29 cellular contexts compared by ENCODE assay signal in the genomic region with DNA sequence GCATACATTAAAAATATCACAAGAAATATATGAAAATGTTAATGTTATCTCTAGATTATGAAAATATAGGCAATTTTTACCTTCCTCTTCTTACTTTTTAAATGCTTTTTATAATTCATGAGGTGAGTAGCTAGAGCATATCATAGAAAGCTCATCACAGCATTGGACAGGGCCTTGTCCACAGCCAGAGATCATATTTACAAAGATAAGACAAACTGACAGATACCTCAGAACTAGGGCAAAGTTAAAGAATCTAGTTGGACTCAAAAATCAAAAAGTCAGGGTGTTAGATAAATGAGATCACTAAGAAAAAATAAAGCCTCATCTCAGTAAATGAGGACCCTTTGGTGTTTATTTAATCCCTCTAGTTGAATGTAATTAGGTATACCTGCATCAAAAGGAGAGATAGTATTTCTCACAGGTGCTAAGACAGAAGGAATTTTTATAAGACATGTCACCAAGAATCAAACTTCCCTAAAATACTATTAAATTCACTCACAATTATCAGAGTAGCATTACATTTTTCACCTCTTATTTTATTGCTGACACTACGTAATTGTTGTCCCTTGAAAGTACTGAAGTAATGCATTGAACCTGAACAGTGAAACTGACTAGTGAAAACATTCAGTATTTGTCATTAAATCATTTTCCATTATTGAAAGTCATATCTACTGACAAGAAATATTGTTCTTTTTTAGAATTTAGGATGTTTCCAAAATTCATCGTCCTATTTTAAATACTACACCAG. TPM values are rescaled to one million over a fixed set of nuclear protein-coding genes. Genes with fewer than 3 reads are reported as not detected.
"Had no signal": no experiment of that assay in that cellular context is flagged by ENCODE, and none has a peak within 500 bp of the region (broad histone marks: within the 10 kb centered on the region; RNA-seq: fewer than 3 reads in every experiment).

No MANE protein-coding gene starts in this region.

- ATAC-seq: activated naive CD4-positive, alpha-beta T cell treated with anti-CD3 and anti-CD28 coated beads, Interleukin-2, amount 50 U/mL, for 72 hours; activated naive CD8-positive, alpha-beta T cell treated with anti-CD3 and anti-CD28 coated beads, Interleukin-2, amount 50 U/mL, for 24 hours; activated T-cell treated with anti-CD3 and anti-CD28 coated beads, Interleukin-2, amount 50 U/mL, for 4 hours; T-cell had no signal

- H3K27ac Mint-ChIP-seq: activated CD4-positive, alpha-beta memory T cell treated with anti-CD3 and anti-CD28 coated beads for 36 hours; activated CD4-positive, alpha-beta T cell treated with anti-CD3 and anti-CD28 coated beads, Interleukin-2, amount 10 ng/mL, durations not matched to agents 7 days and 5 days; activated naive CD4-positive, alpha-beta T cell treated with anti-CD3 and anti-CD28 coated beads, Interleukin-2, amount 50 U/mL, for 72 hours; activated naive CD8-positive, alpha-beta T cell treated with anti-CD3 and anti-CD28 coated beads, Interleukin-2, amount 50 U/mL, for 24 hours; brain; T-cell had no signal

- H3K36me3 ChIP-seq: Peyer's patch, SJSA1 had no signal

- H3K36me3 Mint-ChIP-seq: activated CD4-positive, alpha-beta memory T cell treated with anti-CD3 and anti-CD28 coated beads for 36 hours; activated naive CD4-positive, alpha-beta T cell treated with anti-CD3 and anti-CD28 coated beads, Interleukin-2, amount 50 U/mL, for 72 hours; brain; T-cell had no signal

- H3K4me1 Mint-ChIP-seq: activated CD4-positive, alpha-beta T cell treated with anti-CD3 and anti-CD28 coated beads, Interleukin-2, amount 10 ng/mL, durations not matched to agents 7 days and 5 days; activated naive CD8-positive, alpha-beta T cell treated with anti-CD3 and anti-CD28 coated beads, Interleukin-2, amount 50 U/mL, for 24 hours; brain; T-cell had no signal

- H3K27me3 Mint-ChIP-seq: T-cell had no signal

- H3K4me3 Mint-ChIP-seq: activated CD4-positive, alpha-beta memory T cell treated with anti-CD3 and anti-CD28 coated beads for 36 hours; activated CD4-positive, alpha-beta T cell treated with anti-CD3 and anti-CD28 coated beads, Interleukin-2, amount 10 ng/mL, durations not matched to agents 7 days and 5 days; activated naive CD8-positive, alpha-beta T cell treated with anti-CD3 and anti-CD28 coated beads, Interleukin-2, amount 50 U/mL, for 24 hours; activated T-cell treated with anti-CD3 and anti-CD28 coated beads, Interleukin-2, amount 50 U/mL, for 4 hours; brain; T-cell had no signal

- DNase-seq: activated CD4-positive, alpha-beta memory T cell treated with anti-CD3 and anti-CD28 coated beads for 36 hours; activated CD4-positive, alpha-beta T cell treated with anti-CD3 and anti-CD28 coated beads, Interleukin-2, amount 10 ng/mL, durations not matched to agents 7 days and 5 days; activated CD4-positive, CD25-positive, alpha-beta regulatory T cell; activated CD8-positive, alpha-beta memory T cell treated with anti-CD3 and anti-CD28 coated beads for 24 hours; activated effector memory CD4-positive, alpha-beta T cell treated with anti-CD3 and anti-CD28 coated beads, Interleukin-2, amount 50 U/mL, for 16 hours; activated naive CD4-positive, alpha-beta T cell treated with Interleukin-2 at 50 U/mL for 16 hours; activated naive CD8-positive, alpha-beta T cell treated with anti-CD3 and anti-CD28 coated beads, Interleukin-2, amount 50 U/mL, for 24 hours; activated T-cell treated with anti-CD3 and anti-CD28 coated beads, Interleukin-2, amount 50 U/mL, for 4 hours; amygdala; Kasumi-1; KBM-7; NCI-H1105 treated with DMSO at 0.1 percent for 48 hours; NCI-H1436 treated with DMSO at 0.1 percent for 48 hours; NCI-H187; NCI-H2081; NCI-H510A treated with DMSO at 0.1 percent for 48 hours; NCI-H69; NK-92 treated with Interleukin-12 subunit alpha and Interleukin-12 subunit beta, amount 100 ng/mL, for 24 hours; OCI-M1; Peyer's patch; Right ventricle myocardium superior; T-cell; T-helper 2 cell; T1000 had no signal

- H3K9me3 ChIP-seq: Peyer's patch, SJSA1 had no signal

- H3K4me1 ChIP-seq: Peyer's patch had no signal

- H3K9me3 Mint-ChIP-seq: activated CD4-positive, alpha-beta memory T cell treated with anti-CD3 and anti-CD28 coated beads for 36 hours; activated CD4-positive, alpha-beta T cell treated with anti-CD3 and anti-CD28 coated beads, Interleukin-2, amount 10 ng/mL, durations not matched to agents 7 days and 5 days; activated naive CD4-positive, alpha-beta T cell treated with anti-CD3 and anti-CD28 coated beads, Interleukin-2, amount 50 U/mL, for 72 hours; activated naive CD8-positive, alpha-beta T cell treated with anti-CD3 and anti-CD28 coated beads, Interleukin-2, amount 50 U/mL, for 24 hours; activated T-cell treated with anti-CD3 and anti-CD28 coated beads, Interleukin-2, amount 50 U/mL, for 4 hours; brain; T-cell had no signal

- H3K4me3 ChIP-seq: Peyer's patch, SJSA1 had no signal

- FAIRE-seq: astrocyte had no signal

- H3K27ac ChIP-seq: Peyer's patch, RWPE1, SJSA1 had no signal

- H3K27me3 ChIP-seq: Peyer's patch had no signal

RNA-seq across cellular contexts. Expression of gene CFAP69, which starts 25.6 kb away (rescaled TPM):
- total RNA-seq: activated CD4-positive, alpha-beta T cell treated with anti-CD3 and anti-CD28 coated beads, Interleukin-2, amount 10 ng/mL, durations not matched to agents 7 days and 5 days had no signal

RNA-seq across cellular contexts. Expression of gene FAM237B, which starts 50.5 kb away (rescaled TPM):
- total RNA-seq: activated CD4-positive, alpha-beta memory T cell treated with anti-CD3 and anti-CD28 coated beads for 36 hours; activated CD4-positive, alpha-beta T cell treated with anti-CD3 and anti-CD28 coated beads, Interleukin-2, amount 10 ng/mL, durations not matched to agents 7 days and 5 days; activated naive CD4-positive, alpha-beta T cell treated with anti-CD3 and anti-CD28 coated beads, Interleukin-2, amount 50 U/mL, for 72 hours; activated T-cell treated with anti-CD3 and anti-CD28 coated beads, Interleukin-2, amount 50 U/mL, for 4 hours; astrocyte; Peyer's patch; Right ventricle myocardium superior; SJSA1; T-cell had no signal

RNA-seq across cellular contexts. Expression of gene STEAP2, which starts 59.1 kb away (rescaled TPM):
- total RNA-seq: activated CD4-positive, alpha-beta memory T cell treated with anti-CD3 and anti-CD28 coated beads for 36 hours; activated CD4-positive, alpha-beta T cell treated with anti-CD3 and anti-CD28 coated beads, Interleukin-2, amount 10 ng/mL, durations not matched to agents 7 days and 5 days; activated naive CD4-positive, alpha-beta T cell treated with anti-CD3 and anti-CD28 coated beads, Interleukin-2, amount 50 U/mL, for 72 hours had no signal
